In the genomic region with DNA sequence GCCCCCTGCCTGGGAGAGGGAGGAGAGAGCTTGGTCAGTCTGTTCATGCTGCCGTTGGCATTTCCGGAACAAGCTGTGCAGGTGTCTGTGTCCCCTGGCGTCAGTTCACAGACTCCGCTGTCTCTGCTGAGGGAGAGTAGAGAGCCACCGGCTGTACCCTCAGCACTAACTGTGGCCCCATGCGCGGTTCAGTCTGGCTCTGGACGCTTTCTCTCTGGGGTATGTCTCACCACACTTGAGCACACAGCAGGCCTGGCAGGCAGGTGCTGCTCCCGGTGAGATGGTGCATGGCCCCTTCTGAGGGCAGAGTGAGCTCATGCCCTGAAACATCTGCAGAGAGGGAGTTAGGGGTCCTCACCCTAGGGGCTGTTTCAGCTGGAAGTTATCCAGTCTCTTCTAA, we compare ENCODE assay signal across 2 cellular contexts.
TF ChIP-seq lines count a peak whose summit lies in the region.

No MANE protein-coding gene starts in this region.

TF ChIP-seq in HEK293, 187 proteins besides CTCF, POLR2A, EP300 and RAD21:
- no peak for TF ChIP-seq ZNF830 (tag by site-specific recombination; IDR thresholded peaks at IDR 0.05; ENCODE audit: low read depth)
- peak; percentile 83 for TF ChIP-seq ZIC2 (tag by site-specific recombination; IDR thresholded peaks at IDR 0.05)
- no peak for TF ChIP-seq ZNF747 (tag by site-specific recombination; IDR thresholded peaks at IDR 0.05)
- TF ChIP-seq, protein P1, sequence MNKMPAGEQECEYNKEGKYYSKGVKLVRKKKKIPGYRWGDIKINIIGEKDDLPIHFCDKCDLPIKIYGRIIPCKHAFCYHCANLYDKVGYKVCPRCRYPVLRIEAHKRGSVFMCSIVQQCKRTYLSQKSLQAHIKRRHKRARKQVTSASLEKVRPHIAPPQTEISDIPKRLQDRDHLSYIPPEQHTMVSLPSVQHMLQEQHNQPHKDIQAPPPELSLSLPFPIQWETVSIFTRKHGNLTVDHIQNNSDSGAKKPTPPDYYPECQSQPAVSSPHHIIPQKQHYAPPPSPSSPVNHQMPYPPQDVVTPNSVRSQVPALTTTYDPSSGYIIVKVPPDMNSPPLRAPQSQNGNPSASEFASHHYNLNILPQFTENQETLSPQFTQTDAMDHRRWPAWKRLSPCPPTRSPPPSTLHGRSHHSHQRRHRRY (tag by site-specific recombination; IDR thresholded peaks at IDR 0.05), result no peak
- TF ChIP-seq, protein P2, sequence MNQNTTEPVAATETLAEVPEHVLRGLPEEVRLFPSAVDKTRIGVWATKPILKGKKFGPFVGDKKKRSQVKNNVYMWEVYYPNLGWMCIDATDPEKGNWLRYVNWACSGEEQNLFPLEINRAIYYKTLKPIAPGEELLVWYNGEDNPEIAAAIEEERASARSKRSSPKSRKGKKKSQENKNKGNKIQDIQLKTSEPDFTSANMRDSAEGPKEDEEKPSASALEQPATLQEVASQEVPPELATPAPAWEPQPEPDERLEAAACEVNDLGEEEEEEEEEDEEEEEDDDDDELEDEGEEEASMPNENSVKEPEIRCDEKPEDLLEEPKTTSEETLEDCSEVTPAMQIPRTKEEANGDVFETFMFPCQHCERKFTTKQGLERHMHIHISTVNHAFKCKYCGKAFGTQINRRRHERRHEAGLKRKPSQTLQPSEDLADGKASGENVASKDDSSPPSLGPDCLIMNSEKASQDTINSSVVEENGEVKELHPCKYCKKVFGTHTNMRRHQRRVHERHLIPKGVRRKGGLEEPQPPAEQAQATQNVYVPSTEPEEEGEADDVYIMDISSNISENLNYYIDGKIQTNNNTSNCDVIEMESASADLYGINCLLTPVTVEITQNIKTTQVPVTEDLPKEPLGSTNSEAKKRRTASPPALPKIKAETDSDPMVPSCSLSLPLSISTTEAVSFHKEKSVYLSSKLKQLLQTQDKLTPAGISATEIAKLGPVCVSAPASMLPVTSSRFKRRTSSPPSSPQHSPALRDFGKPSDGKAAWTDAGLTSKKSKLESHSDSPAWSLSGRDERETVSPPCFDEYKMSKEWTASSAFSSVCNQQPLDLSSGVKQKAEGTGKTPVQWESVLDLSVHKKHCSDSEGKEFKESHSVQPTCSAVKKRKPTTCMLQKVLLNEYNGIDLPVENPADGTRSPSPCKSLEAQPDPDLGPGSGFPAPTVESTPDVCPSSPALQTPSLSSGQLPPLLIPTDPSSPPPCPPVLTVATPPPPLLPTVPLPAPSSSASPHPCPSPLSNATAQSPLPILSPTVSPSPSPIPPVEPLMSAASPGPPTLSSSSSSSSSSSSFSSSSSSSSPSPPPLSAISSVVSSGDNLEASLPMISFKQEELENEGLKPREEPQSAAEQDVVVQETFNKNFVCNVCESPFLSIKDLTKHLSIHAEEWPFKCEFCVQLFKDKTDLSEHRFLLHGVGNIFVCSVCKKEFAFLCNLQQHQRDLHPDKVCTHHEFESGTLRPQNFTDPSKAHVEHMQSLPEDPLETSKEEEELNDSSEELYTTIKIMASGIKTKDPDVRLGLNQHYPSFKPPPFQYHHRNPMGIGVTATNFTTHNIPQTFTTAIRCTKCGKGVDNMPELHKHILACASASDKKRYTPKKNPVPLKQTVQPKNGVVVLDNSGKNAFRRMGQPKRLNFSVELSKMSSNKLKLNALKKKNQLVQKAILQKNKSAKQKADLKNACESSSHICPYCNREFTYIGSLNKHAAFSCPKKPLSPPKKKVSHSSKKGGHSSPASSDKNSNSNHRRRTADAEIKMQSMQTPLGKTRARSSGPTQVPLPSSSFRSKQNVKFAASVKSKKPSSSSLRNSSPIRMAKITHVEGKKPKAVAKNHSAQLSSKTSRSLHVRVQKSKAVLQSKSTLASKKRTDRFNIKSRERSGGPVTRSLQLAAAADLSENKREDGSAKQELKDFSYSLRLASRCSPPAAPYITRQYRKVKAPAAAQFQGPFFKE (tag by site-specific recombination; IDR thresholded peaks at IDR 0.05; ENCODE audit: borderline replicate concordance), result no peak

TF ChIP-seq in K562, 482 proteins besides CTCF, POLR2A, EP300 and RAD21:
- TF ChIP-seq, protein P3, sequence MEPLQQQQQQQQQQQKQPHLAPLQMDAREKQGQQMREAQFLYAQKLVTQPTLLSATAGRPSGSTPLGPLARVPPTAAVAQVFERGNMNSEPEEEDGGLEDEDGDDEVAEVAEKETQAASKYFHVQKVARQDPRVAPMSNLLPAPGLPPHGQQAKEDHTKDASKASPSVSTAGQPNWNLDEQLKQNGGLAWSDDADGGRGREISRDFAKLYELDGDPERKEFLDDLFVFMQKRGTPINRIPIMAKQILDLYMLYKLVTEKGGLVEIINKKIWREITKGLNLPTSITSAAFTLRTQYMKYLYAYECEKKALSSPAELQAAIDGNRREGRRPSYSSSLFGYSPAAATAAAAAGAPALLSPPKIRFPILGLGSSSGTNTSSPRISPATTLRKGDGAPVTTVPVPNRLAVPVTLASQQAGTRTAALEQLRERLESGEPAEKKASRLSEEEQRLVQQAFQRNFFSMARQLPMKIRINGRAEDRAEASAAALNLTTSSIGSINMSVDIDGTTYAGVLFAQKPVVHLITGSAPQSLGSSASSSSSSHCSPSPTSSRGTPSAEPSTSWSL (CRISPR knock-in tag; IDR thresholded peaks at IDR 0.05; ENCODE audit: borderline replicate concordance), result no peak
